ENCODE assay signal across 21 cellular contexts in genomic region chr10:133444342-133445267, GRCh38. TPM values are rescaled to one million over a fixed set of nuclear protein-coding genes. Genes with fewer than 3 reads are reported as not detected.
DNase-seq lines count a peak whose midpoint lies in the region; ATAC-seq and TF ChIP-seq lines count a peak whose summit lies in the region.
"Had no signal": no experiment of that assay in that cellular context is flagged by ENCODE, and none has a peak within 500 bp of the region (broad histone marks: within the 10 kb centered on the region; RNA-seq: fewer than 3 reads in every experiment).

No MANE protein-coding gene starts in this region.

- DNase-seq in activated T-cell treated with anti-CD3 and anti-CD28 coated beads, Interleukin-2, amount 50 U/mL, for 48 hours: peak; percentile 6 to 7
- DNase-seq in activated T-cell treated with anti-CD3 and anti-CD28 coated beads, Interleukin-2, amount 50 U/mL, for 1 hour: no peak
- DNase-seq in H7 (peak; percentile 24), lower leg skin (ENCODE audit: low spot score in 2 of 2) (peak; percentile 8 to 62), progenitor cell of endocrine pancreas (ENCODE audit: low spot score, unreplicated experiment) (no peak), NCI-H82 treated with DMSO at 0.1 percent for 48 hours (lab: John Stamatoyannopoulos, UW; ENCODE audit: unreplicated experiment) (no peak)
- no peak for DNase-seq in stimulated activated CD4-positive, alpha-beta T cell treated with anti-CD3 and anti-CD28 coated beads, Interleukin-2, amount 100 ng/mL, for 48 hours
- DNase-seq: BE2C; CD4-positive, CD25-positive, alpha-beta regulatory T cell; COR-L47; DMS153; GF-D8; KBM-7; NCI-H1105; NCI-H2081; NCI-H2171 treated with DMSO at 0.1 percent for 48 hours; NCI-H446; NCI-H69 had no signal

- TF ChIP-seq CTCF in lower leg skin (IDR thresholded peaks at IDR 0.05): no peak
- TF ChIP-seq CTCF in progenitor cell of endocrine pancreas (IDR thresholded peaks at IDR 0.05; ENCODE audit: unreplicated experiment): no peak

- H3K4me3 ChIP-seq in H7 (ENCODE audit: insufficient read depth, low read depth, low read length): no peak overlapping the region
- H3K4me3 ChIP-seq in lower leg skin (ENCODE audit: low read depth, poor library complexity, severe bottlenecking): no peak overlapping the region

- peaks cover 12% of the 10 kb centered on the region for H3K36me3 Mint-ChIP-seq in progenitor cell of endocrine pancreas (ENCODE audit: insufficient read depth)

- no peaks in the 10 kb centered on the region for H3K27me3 Mint-ChIP-seq in progenitor cell of endocrine pancreas

- peak overlapping the region; percentile 56 for H3K27ac Mint-ChIP-seq in progenitor cell of endocrine pancreas
- H3K27ac Mint-ChIP-seq: CD4-positive, CD25-positive, alpha-beta regulatory T cell had no signal

- no peak for TF ChIP-seq POLR2A in lower leg skin (IDR thresholded peaks at IDR 0.05)

- H3K36me3 ChIP-seq in H7 (replicated peaks; ENCODE audit: control insufficient read depth, insufficient read depth, low read length): no peaks in the 10 kb centered on the region
- H3K36me3 ChIP-seq: BE2C had no signal

- H3K4me1 Mint-ChIP-seq in progenitor cell of endocrine pancreas (ENCODE audit: low read depth): no peaks in the 10 kb centered on the region

- intact Hi-C loops in lower leg skin (cut with DNase I; ENCODE audit: low total_unique reads): no loop called here

- no peaks in the 10 kb centered on the region for H3K27me3 ChIP-seq in H7 (ENCODE audit: control insufficient read depth, insufficient read depth, low read length)
- H3K27me3 ChIP-seq: BE2C had no signal

- WGBS in lower leg skin, 2 donors: 85 to 89% methylated on average over 12 of the region's 12 CpGs

- no peak overlapping the region for H3K4me3 Mint-ChIP-seq in progenitor cell of endocrine pancreas (ENCODE audit: low read depth)

- ATAC-seq in HG03469 (IDR thresholded peaks at IDR 0.05; ENCODE audit: unreplicated experiment): no peak
- ATAC-seq: HepG2, Panc1 had no signal

- H3K9me3 Mint-ChIP-seq in progenitor cell of endocrine pancreas (ENCODE audit: low read depth): peaks cover 45% of the 10 kb centered on the region

RNA-seq across cellular contexts. Expression of gene SCART1, which starts 9.1 kb away (rescaled TPM):
- total RNA-seq in H7 (2014; rRNA removed; shearing (Covaris generic)): 0.03 and 0.44 TPM in 2 replicates
- total RNA-seq in lower leg skin (1 to 10 TPM in 3 of 4 donors, under 1 TPM in 1; 0.80 to 2.2 (median 1.6) TPM), progenitor cell of endocrine pancreas (1.7 and 3.0 TPM in 2 replicates)

RNA-seq across cellular contexts. Expression of gene SPRN, which starts 20.2 kb away (rescaled TPM):
- total RNA-seq in H7 (2014; rRNA removed; shearing (Covaris generic)): 0.18 TPM in 1 of 2 replicates, not detected in the other
- total RNA-seq in lower leg skin (under 1 TPM in 2 of 4 donors, not detected in 2; 0.13 to 0.19 TPM), progenitor cell of endocrine pancreas (0.12 TPM in 1 of 2 replicates, not detected in the other)
- total RNA-seq: CD4-positive, CD25-positive, alpha-beta regulatory T cell; HepG2 had no signal

RNA-seq across cellular contexts. Expression of gene MTG1, which starts 50.6 kb away (rescaled TPM):
- total RNA-seq in H7 (2014; rRNA removed; shearing (Covaris generic)): 31.5 and 52.6 TPM in 2 replicates
- total RNA-seq in lower leg skin: 10 to 100 TPM; 16.4 to 36.0 (median 25.6) TPM
- total RNA-seq in progenitor cell of endocrine pancreas: 137 and 139 TPM in 2 replicates

Comparison
In these comparisons a context has a peak if more than half of its experiments do, and no peak if none do; other contexts are left out.
1. DNase-seq: peak in activated T-cell treated with anti-CD3 and anti-CD28 coated beads, Interleukin-2, amount 50 U/mL, for 48 hours (2 of 2), H7 (single experiment) and lower leg skin (2 of 2); none in activated T-cell treated with anti-CD3 and anti-CD28 coated beads, Interleukin-2, amount 50 U/mL, for 1 hour (single experiment), progenitor cell of endocrine pancreas (single experiment), stimulated activated CD4-positive, alpha-beta T cell treated with anti-CD3 and anti-CD28 coated beads, Interleukin-2, amount 100 ng/mL, for 48 hours (0 of 2) and NCI-H82 treated with DMSO at 0.1 percent for 48 hours (single experiment).